1 cellular context compared by ENCODE assay signal in the genomic region with DNA sequence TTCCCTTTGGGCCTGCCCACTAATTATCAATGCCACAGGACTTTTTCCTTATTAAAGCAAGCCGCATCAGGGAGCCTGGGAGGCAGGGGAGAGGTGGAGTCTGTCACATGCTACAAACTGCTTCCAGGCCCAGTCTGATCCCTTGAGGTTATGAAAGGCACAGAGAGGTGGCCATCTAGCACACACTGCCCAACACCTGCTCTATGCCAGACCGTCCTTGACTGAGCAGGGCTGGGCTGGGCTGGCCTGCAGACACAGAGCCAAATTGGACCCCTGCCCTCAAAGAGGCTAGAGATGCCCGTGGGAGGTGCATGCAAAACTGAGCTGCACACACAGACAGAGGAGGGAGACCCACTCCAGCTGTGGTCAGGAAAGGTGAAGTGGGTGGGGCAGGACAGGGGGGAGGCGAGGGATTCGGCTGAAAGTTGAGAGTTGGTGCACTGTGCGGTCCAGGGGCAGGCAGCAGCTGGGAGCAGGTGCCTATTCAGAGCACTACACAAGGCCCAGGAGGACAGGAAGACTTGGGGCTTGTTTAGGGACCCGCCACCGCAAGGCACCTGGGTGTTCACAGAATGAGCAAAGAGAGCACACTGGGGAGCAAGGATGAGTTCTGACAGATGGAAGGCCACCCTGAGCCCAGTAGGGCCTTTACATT.
TF ChIP-seq lines count a peak whose summit lies in the region.

No MANE protein-coding gene starts in this region.

TF ChIP-seq in HEK293, 187 proteins besides CTCF, POLR2A, EP300 and RAD21 (continued from another document):
- TF ChIP-seq ZNF621 (tag by site-specific recombination; IDR thresholded peaks at IDR 0.05) (no peak), ZNF404 (tag by site-specific recombination; IDR thresholded peaks at IDR 0.05) (no peak), ZFHX2 (tag by site-specific recombination; conservative IDR thresholded peaks at IDR 0.05) (0 out of 2 replicates have a peak, but pooled peaks have one; percentile 21), ZNF132 (tag by site-specific recombination; IDR thresholded peaks at IDR 0.05; ENCODE audit: borderline replicate concordance) (no peak), ZNF48 (tag by site-specific recombination; IDR thresholded peaks at IDR 0.05) (no peak), SETDB1 (IDR thresholded peaks at IDR 0.05; ENCODE audit: insufficient read length, low read length) (no peak), ZBTB7A (tag by site-specific recombination; IDR thresholded peaks at IDR 0.05; ENCODE audit: low read depth) (no peak), IKZF3 (tag by site-specific recombination; IDR thresholded peaks at IDR 0.05) (no peak), ZNF37A (tag by site-specific recombination; IDR thresholded peaks at IDR 0.05) (no peak), ZNF555 (tag by site-specific recombination; conservative IDR thresholded peaks at IDR 0.05) (no peak), ZNF792 (tag by site-specific recombination; IDR thresholded peaks at IDR 0.05) (no peak), ZNF670 (tag by site-specific recombination; IDR thresholded peaks at IDR 0.05; ENCODE audit: low read depth) (no peak), ZBTB48 (tag by site-specific recombination; IDR thresholded peaks at IDR 0.05) (0 out of 2 replicates have a peak, but pooled peaks have one; percentile 26), ZNF354C (tag by site-specific recombination; IDR thresholded peaks at IDR 0.05; ENCODE audit: borderline replicate concordance, low read depth) (no peak)
